In genomic region chr1:151047591-151047924, GRCh38 we compare ENCODE assay signal across 8 cellular contexts. TPM values are rescaled to one million over a fixed set of nuclear protein-coding genes. Genes with fewer than 3 reads are reported as not detected.
A peak's percentile ranks its signal among the peaks of the same experiment; 100 is the strongest.
DNase-seq lines count a peak whose midpoint lies in the region; FAIRE-seq and TF ChIP-seq lines count a peak whose summit lies in the region.

A gene with protein sequence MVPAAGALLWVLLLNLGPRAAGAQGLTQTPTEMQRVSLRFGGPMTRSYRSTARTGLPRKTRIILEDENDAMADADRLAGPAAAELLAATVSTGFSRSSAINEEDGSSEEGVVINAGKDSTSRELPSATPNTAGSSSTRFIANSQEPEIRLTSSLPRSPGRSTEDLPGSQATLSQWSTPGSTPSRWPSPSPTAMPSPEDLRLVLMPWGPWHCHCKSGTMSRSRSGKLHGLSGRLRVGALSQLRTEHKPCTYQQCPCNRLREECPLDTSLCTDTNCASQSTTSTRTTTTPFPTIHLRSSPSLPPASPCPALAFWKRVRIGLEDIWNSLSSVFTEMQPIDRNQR (plus strand): TSS chr1:151047751. CDS start chr1:151047848, 97 bp downstream.

- DNase-seq in AG10803 (ENCODE audit: low read depth), result peak; percentile 68
- DNase-seq in HUDEP-2 (lab: John Stamatoyannopoulos, UW; ENCODE audit: unreplicated experiment in 76 of 76), result peak in 41 of 76 experiments; percentile 5 to 61 (median 33)
- peak; percentile 68 to 86 (median 71) for DNase-seq in Peyer's patch
- DNase-seq in activated naive CD4-positive, alpha-beta T cell treated with anti-CD3 and anti-CD28 coated beads, Interleukin-2, amount 10 ng/mL, durations not matched to agents 7 days and 5 days, result peak; percentile 72
- peak; percentile 78 to 79 for DNase-seq in frontal cortex (ENCODE audit: low spot score in 2 of 2)
- DNase-seq in neural crest cell (ENCODE audit: low read depth, low spot score), result peak; percentile 61
- DNase-seq in uterus, result peak; percentile 74 to 85

- CTCF ChIA-PET in activated naive CD4-positive, alpha-beta T cell treated with anti-CD3 and anti-CD28 coated beads, Interleukin-2, amount 10 ng/mL, durations not matched to agents 7 days and 5 days (lab: Charles Lee), result interaction anchor here (0.9 to 4.6 kb wide), 10 partner anchors 10 to 109 kb away, joined by 3 to 22 read pairs (median 4); partner anchors contain the start of genes CDC42SE1, MINDY1, MLLT11 and TNFAIP8L2

- no peak for FAIRE-seq in frontal cortex (lab: Jason Lieb, UNC)

- H3K27ac ChIP-seq in Peyer's patch, result peak within 1 kb of the TSS; percentile 76 to 90 (median 82)
- peak within 1 kb of the TSS; percentile 89 to 94 for H3K27ac ChIP-seq in uterus

- peak within 1 kb of the TSS; percentile 82 for H3K4me3 ChIP-seq in AG10803 (ENCODE audit: low read length)
- peak within 1 kb of the TSS; percentile 46 to 74 (median 66) for H3K4me3 ChIP-seq in Peyer's patch
- H3K4me3 ChIP-seq in uterus, result peak within 1 kb of the TSS; percentile 57 to 71

- H3K27ac Mint-ChIP-seq in activated naive CD4-positive, alpha-beta T cell treated with anti-CD3 and anti-CD28 coated beads, Interleukin-2, amount 10 ng/mL, durations not matched to agents 7 days and 5 days, result peak within 1 kb of the TSS; percentile 76
- peak within 1 kb of the TSS; percentile 97 for H3K27ac Mint-ChIP-seq in neural crest cell (ENCODE audit: unreplicated experiment)

- H3K4me3 Mint-ChIP-seq in activated naive CD4-positive, alpha-beta T cell treated with anti-CD3 and anti-CD28 coated beads, Interleukin-2, amount 10 ng/mL, durations not matched to agents 7 days and 5 days, result peak within 1 kb of the TSS; percentile 77
- H3K4me3 Mint-ChIP-seq in neural crest cell, result peak within 1 kb of the TSS; percentile 97

- H3K9me3 Mint-ChIP-seq in activated naive CD4-positive, alpha-beta T cell treated with anti-CD3 and anti-CD28 coated beads, Interleukin-2, amount 10 ng/mL, durations not matched to agents 7 days and 5 days, result no peaks in the 10 kb centered on the region
- H3K9me3 Mint-ChIP-seq in neural crest cell, result no peaks in the 10 kb centered on the region

- no peak for TF ChIP-seq CTCF in AG10803 (conservative IDR thresholded peaks at IDR 0.05; ENCODE audit: low read length)
- TF ChIP-seq CTCF in Peyer's patch (IDR thresholded peaks at IDR 0.05), result peak in 1 of 6 experiments; percentile 2
- TF ChIP-seq CTCF in neural crest cell (conservative IDR thresholded peaks at IDR 0.05), result no peak
- peak in 1 of 4 experiments; percentile 13 for TF ChIP-seq CTCF in uterus (IDR thresholded peaks at IDR 0.05)

- H3K27me3 ChIP-seq in Peyer's patch (no peaks in the 10 kb centered on the region), uterus (no peaks in the 10 kb centered on the region)

- H3K27me3 Mint-ChIP-seq in activated naive CD4-positive, alpha-beta T cell treated with anti-CD3 and anti-CD28 coated beads, Interleukin-2, amount 10 ng/mL, durations not matched to agents 7 days and 5 days, result no peaks in the 10 kb centered on the region
- H3K27me3 Mint-ChIP-seq in neural crest cell (ENCODE audit: low read depth), result no peaks in the 10 kb centered on the region

- H3K4me1 ChIP-seq in Peyer's patch, result peaks cover 0 to 18% (median 2%) of the 10 kb centered on the region in 4 donors
- no peaks in the 10 kb centered on the region for H3K4me1 ChIP-seq in uterus

- H3K36me3 ChIP-seq in Peyer's patch, result peaks cover 0 to 12% (median 0%) of the 10 kb centered on the region in 3 donors
- no peaks in the 10 kb centered on the region for H3K36me3 ChIP-seq in uterus

- in situ Hi-C loops in GM18951 (cut with MboI; ENCODE audit: low sequenced_read_pairs, unreplicated experiment), result no loop called here

- intact Hi-C loops in uterus (cut with DNase I; ENCODE audit: low total_unique reads), result no loop called here

- H3K36me3 Mint-ChIP-seq in activated naive CD4-positive, alpha-beta T cell treated with anti-CD3 and anti-CD28 coated beads, Interleukin-2, amount 10 ng/mL, durations not matched to agents 7 days and 5 days, result peaks cover 20% of the 10 kb centered on the region
- no peaks in the 10 kb centered on the region for H3K36me3 Mint-ChIP-seq in neural crest cell (ENCODE audit: low read depth)

- TF ChIP-seq POLR2A in GM18951 (IDR thresholded peaks at IDR 0.05; ENCODE audit: extremely low read depth, insufficient read depth, insufficient read length), result peak; percentile 68
- peak in 1 of 2 donors; percentile 38 for TF ChIP-seq POLR2A in Peyer's patch (IDR thresholded peaks at IDR 0.05)
- TF ChIP-seq POLR2A in uterus (IDR thresholded peaks at IDR 0.05), result peak; percentile 71 to 80

- no peaks in the 10 kb centered on the region for H3K9me3 ChIP-seq in Peyer's patch
- no peaks in the 10 kb centered on the region for H3K9me3 ChIP-seq in uterus

- H3K4me1 Mint-ChIP-seq in activated naive CD4-positive, alpha-beta T cell treated with anti-CD3 and anti-CD28 coated beads, Interleukin-2, amount 10 ng/mL, durations not matched to agents 7 days and 5 days, result peaks cover 73% of the 10 kb centered on the region
- H3K4me1 Mint-ChIP-seq in neural crest cell, result peaks cover 30% of the 10 kb centered on the region

RNA-seq across cellular contexts. Expression of the gene that starts here (rescaled TPM):
- total RNA-seq in Peyer's patch (1 to 10 TPM in 3 of 4 donors, not detected in 1; 1.3 to 2.5 (median 1.4) TPM), frontal cortex (2.0 TPM), neural crest cell (6.3 and 8.0 TPM in 2 replicates), uterus (1 to 10 TPM in 3 of 4 donors, under 1 TPM in 1; 0.59 to 8.5 (median 3.8) TPM)

Comparison
In these comparisons a context has a peak if more than half of its experiments do, and no peak if none do; other contexts are left out.
1. Peak in every context shown above with its lines: DNase-seq, H3K4me3 ChIP-seq and H3K27ac ChIP-seq.